Comparison of ENCODE assay signal across 3 cellular contexts in genomic region chr2:172090947-172091625, GRCh38.
TF ChIP-seq lines count a peak whose summit lies in the region.

No MANE protein-coding gene starts in this region.

TF ChIP-seq in SK-N-SH, 30 proteins besides CTCF, POLR2A, EP300 and RAD21:
- no peak for TF ChIP-seq FOSL2 (IDR thresholded peaks at IDR 0.05; ENCODE audit: borderline replicate concordance, low read depth)
- no peak for TF ChIP-seq GATA2 (CRISPR knock-in tag; IDR thresholded peaks at IDR 0.05)
- TF ChIP-seq POLR2AphosphoS5 (IDR thresholded peaks at IDR 0.05; ENCODE audit: low read depth, low read length) = no peak
- no peak for TF ChIP-seq IRF3 (IDR thresholded peaks at IDR 0.05; ENCODE audit: low read depth, low read length)
- no peak for TF ChIP-seq USF2 (IDR thresholded peaks at IDR 0.05; ENCODE audit: borderline replicate concordance, low read depth, low read length)
- no peak for TF ChIP-seq USF1 (IDR thresholded peaks at IDR 0.05; ENCODE audit: borderline replicate concordance, low read depth)
- no peak for TF ChIP-seq MAX (IDR thresholded peaks at IDR 0.05; ENCODE audit: low read depth)
- no peak for TF ChIP-seq MXI1 (IDR thresholded peaks at IDR 0.05; ENCODE audit: low read depth, low read length)
- no peak for TF ChIP-seq NFIC (IDR thresholded peaks at IDR 0.05; ENCODE audit: borderline replicate concordance)
- TF ChIP-seq NRF1 (IDR thresholded peaks at IDR 0.05; ENCODE audit: low read depth, low read length) = no peak
- TF ChIP-seq JUND (IDR thresholded peaks at IDR 0.05) = no peak
- no peak for TF ChIP-seq CHD2 (IDR thresholded peaks at IDR 0.05; ENCODE audit: low read length, partially characterized antibody)
- TF ChIP-seq MEF2A (IDR thresholded peaks at IDR 0.05; ENCODE audit: borderline replicate concordance, low read depth) = no peak
- TF ChIP-seq TCF12 (IDR thresholded peaks at IDR 0.05) = no peak
- TF ChIP-seq TEAD4 (IDR thresholded peaks at IDR 0.05; ENCODE audit: borderline replicate concordance, insufficient read depth) = no peak

TF ChIP-seq in SK-N-SH treated with all-trans-retinoic acid at 6 μM for 48 hours, 23 proteins besides CTCF, POLR2A, EP300 and RAD21:
- TF ChIP-seq RARB (CRISPR knock-in tag; IDR thresholded peaks at IDR 0.05) = no peak
- no peak for TF ChIP-seq ZNF8 (CRISPR knock-in tag; IDR thresholded peaks at IDR 0.05)
- no peak for TF ChIP-seq TOX (CRISPR knock-in tag; IDR thresholded peaks at IDR 0.05; ENCODE audit: borderline replicate concordance)
- TF ChIP-seq SNAI2 (CRISPR knock-in tag; IDR thresholded peaks at IDR 0.05) = no peak
- no peak for TF ChIP-seq PATZ1 (CRISPR knock-in tag; IDR thresholded peaks at IDR 0.05; ENCODE audit: borderline replicate concordance)
- no peak for TF ChIP-seq ARNTL (CRISPR knock-in tag; IDR thresholded peaks at IDR 0.05; ENCODE audit: borderline replicate concordance, low read depth)
- TF ChIP-seq TCF4 (CRISPR knock-in tag; IDR thresholded peaks at IDR 0.05; ENCODE audit: borderline replicate concordance) = no peak
- TF ChIP-seq ZNF70 (CRISPR knock-in tag; IDR thresholded peaks at IDR 0.05) = no peak

TF ChIP-seq in endothelial cell of umbilical vein, 7 proteins besides CTCF, POLR2A, EP300 and RAD21:
- TF ChIP-seq EZH2 (IDR thresholded peaks at IDR 0.05; ENCODE audit: borderline replicate concordance, low read depth, low read length, severe bottlenecking) (peak; percentile 14), GATA2 (IDR thresholded peaks at IDR 0.05; ENCODE audit: insufficient read depth, insufficient read length, low read depth, low read length) (no peak)
